In the genomic region with DNA sequence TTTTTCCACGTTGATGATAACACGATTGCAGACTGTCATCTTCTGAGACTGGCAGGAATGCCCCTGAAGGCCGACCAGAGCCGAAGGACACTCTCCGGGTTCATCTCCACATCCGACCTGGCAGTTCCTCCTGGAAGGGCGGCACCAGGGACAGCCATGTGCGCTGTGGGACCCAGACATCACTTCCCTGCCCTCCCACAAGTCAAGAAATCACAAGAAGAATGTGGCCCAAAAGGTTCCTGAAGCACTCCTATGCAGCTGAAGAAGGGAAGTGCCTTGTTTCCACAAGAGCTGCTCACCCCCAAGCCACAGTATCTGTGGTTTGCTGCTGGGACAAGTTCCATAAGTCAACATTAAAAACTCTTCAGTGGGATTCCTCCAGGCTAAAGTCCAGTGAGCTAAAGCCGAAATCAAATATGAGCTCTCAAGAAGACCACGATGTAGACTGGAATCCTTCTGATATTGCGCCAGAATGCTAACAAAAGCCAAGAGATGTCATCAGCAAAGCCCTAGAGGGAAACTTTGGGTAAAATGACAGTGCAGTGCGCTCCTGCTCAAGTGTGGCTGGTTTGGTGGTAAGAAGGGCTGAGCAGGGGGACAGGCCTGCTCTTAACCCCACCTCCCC, we compare ENCODE assay signal across 9 cellular contexts. TPM values are rescaled to one million over a fixed set of nuclear protein-coding genes. Genes with fewer than 3 reads are reported as not detected.
A peak's percentile ranks its signal among the peaks of the same experiment; 100 is the strongest.
DNase-seq lines count a peak whose midpoint lies in the region; ATAC-seq, FAIRE-seq and TF ChIP-seq lines count a peak whose summit lies in the region.
"Had no signal": no experiment of that assay in that cellular context is flagged by ENCODE, and none has a peak within 500 bp of the region (broad histone marks: within the 10 kb centered on the region; RNA-seq: fewer than 3 reads in every experiment).

No MANE protein-coding gene starts in this region.

- H3K27me3 ChIP-seq in IMR-90 (ENCODE audit: control insufficient read depth, insufficient read depth, low read length) (no peaks in the 10 kb centered on the region), GM12878 (replicated peaks in 1 of 2; ENCODE audit: control insufficient read depth in 2 of 2, insufficient read depth in 2 of 2, low read length in 1 of 2) (no peaks in the 10 kb centered on the region), lower lobe of right lung (ENCODE audit: low read depth) (no peaks in the 10 kb centered on the region), upper lobe of left lung (no peaks in the 10 kb centered on the region)

- dilution Hi-C loops in IMR-90 (cut with HindIII; ENCODE audit: low sequenced_read_pairs, unreplicated experiment), result no loop called here

- H3K9me1 ChIP-seq in IMR-90 (ENCODE audit: insufficient read depth, low read length), result peaks cover 38% of the 10 kb centered on the region

- peak overlapping the region; percentile 78 for H3K4me2 ChIP-seq in IMR-90 (ENCODE audit: low read depth, low read length)
- peak overlapping the region; percentile 15; the same call in 1 of the 2 replicates for H3K4me2 ChIP-seq in GM12878 (ENCODE audit: control insufficient read depth, insufficient read depth)

- TF ChIP-seq RAD21 in IMR-90 (IDR thresholded peaks at IDR 0.05; ENCODE audit: low read length), result no peak
- no peak for TF ChIP-seq RAD21 in GM12878 (IDR thresholded peaks at IDR 0.05; ENCODE audit: insufficient read depth, low read depth, low read length)

- RAD21 ChIA-PET in GM12878 (lab: Charles Lee; ENCODE audit: unreplicated experiment), result interaction anchor here (1.1 kb wide), 1 partner anchor 126 kb away, joined by 3 read pairs; no protein-coding TSS in a partner anchor

- CTCF ChIA-PET in IMR-90 (lab: Yijun Ruan, JAX), result no interaction called here
- CTCF ChIA-PET in GM12878 (lab: Yijun Ruan, JAX), result interaction anchor here (1.0 to 1.3 kb wide), 2 partner anchors 8 to 174 kb away, joined by 3 to 4 read pairs; no protein-coding TSS in a partner anchor

- H3K4me1 ChIP-seq in IMR-90 (ENCODE audit: control insufficient read depth, insufficient read depth, low read length), result peaks cover 40% of the 10 kb centered on the region
- H3K4me1 ChIP-seq in GM12878 (ENCODE audit: control insufficient read depth, insufficient read depth, low read length), result peaks cover 49% of the 10 kb centered on the region
- peaks cover 69% of the 10 kb centered on the region for H3K4me1 ChIP-seq in lower lobe of right lung
- H3K4me1 ChIP-seq in upper lobe of left lung, result peaks cover 67 to 75% (median 73%) of the 10 kb centered on the region in 4 donors

- ATAC-seq in IMR-90 (ENCODE audit: low read depth), result peak; percentile 3; the same call in 1 of the 2 replicates
- ATAC-seq in GM12878, result no peak
- peak; percentile 15 to 46 for ATAC-seq in lower lobe of right lung
- peak; percentile 37 to 57 for ATAC-seq in upper lobe of left lung (ENCODE audit: low FRiP score in 2 of 2)
- no peak for ATAC-seq in HG03280 (IDR thresholded peaks at IDR 0.05; ENCODE audit: unreplicated experiment)
- ATAC-seq in HG03571 (IDR thresholded peaks at IDR 0.05; ENCODE audit: unreplicated experiment), result no peak

- H2BK20ac ChIP-seq in IMR-90 (ENCODE audit: low read depth, low read length), result peak overlapping the region; percentile 79

- peak overlapping the region; percentile 73 for H4K5ac ChIP-seq in IMR-90 (ENCODE audit: low read depth, low read length)

- 50% methylated on average over 2 of the region's 12 CpGs; no CpG with 5 or more reads in 1 of the 2 experiments for WGBS in IMR-90 (ENCODE audit: extremely low coverage in 2 of 2, insufficient read length in 1 of 2), 2 experiments
- WGBS in GM12878 (ENCODE audit: insufficient coverage, insufficient replicate concordance, low lambda C conversion rate, missing lambda C conversion rate), result 88% methylated on average over 12 of the region's 12 CpGs
- WGBS in upper lobe of left lung, 2 donors, result 44 to 71% methylated on average over 9 to 12 of the region's 12 CpGs

- no peak for FAIRE-seq in GM12878 (lab: Jason Lieb, UNC)

- H2BK120ac ChIP-seq in IMR-90 (ENCODE audit: low read depth, low read length), result peak overlapping the region; percentile 82

- peak overlapping the region; percentile 98 for H2AK5ac ChIP-seq in IMR-90 (ENCODE audit: low read depth, low read length)

- peak overlapping the region; percentile 96 for H3K14ac ChIP-seq in IMR-90 (replicated peaks; ENCODE audit: low read depth, low read length)

- no TSS peak for BruUV-seq in IMR-90 (replicated peaks; lab: Mats Ljungman, UMichigan)
- BruUV-seq in GM12878 (replicated peaks; lab: Mats Ljungman, UMichigan), result no TSS peak

- H3K18ac ChIP-seq in IMR-90 (ENCODE audit: low read depth, low read length), result peak overlapping the region; percentile 83

- H3K56ac ChIP-seq in IMR-90 (ENCODE audit: extremely low read depth, insufficient read depth, low read length), result 0 out of 2 replicates have a peak overlapping the region, but pooled peaks have one; percentile 93

- H3K9me3 ChIP-seq in IMR-90 (ENCODE audit: control insufficient read depth, insufficient read depth, low read length) (no peaks in the 10 kb centered on the region), GM12878 (replicated peaks; ENCODE audit: control insufficient read depth, insufficient read depth, low read length) (peaks cover 5% of the 10 kb centered on the region), lower lobe of right lung (no peaks in the 10 kb centered on the region), upper lobe of left lung (no peaks in the 10 kb centered on the region)

- SMC1A ChIA-PET in GM12878 (lab: Charles Lee; ENCODE audit: uncharacterized antibody, unreplicated experiment), result interaction anchor here (0.9 to 1.8 kb wide), 4 partner anchors 9 to 126 kb away, joined by 3 to 6 read pairs (median 3); a partner anchor contains a TSS

- peak overlapping the region; percentile 29 to 92; a peak in 3 of 4 replicates for H4K8ac ChIP-seq in IMR-90 (ENCODE audit: low read depth in 2 of 2, low read length in 2 of 2)

- H4K20me1 ChIP-seq in IMR-90 (ENCODE audit: insufficient read depth, low read length) (peaks cover 35% of the 10 kb centered on the region), GM12878 (ENCODE audit: control insufficient read depth, insufficient read depth) (no peaks in the 10 kb centered on the region)

- H3K4ac ChIP-seq in IMR-90 (ENCODE audit: low read depth, low read length), result peak overlapping the region; percentile 96

- TF ChIP-seq CTCF in IMR-90 (conservative IDR thresholded peaks at IDR 0.05; ENCODE audit: low read depth, low read length) (no peak), GM12878 (IDR thresholded peaks at IDR 0.05 in 2 of 3, conservative IDR thresholded peaks at IDR 0.05 in 1 of 3; ENCODE audit: control insufficient read depth in 2 of 3, extremely low read depth in 1 of 3, insufficient read depth in 1 of 3, low read depth in 3 of 3, low read length in 3 of 3) (no peak), lower lobe of right lung (IDR thresholded peaks at IDR 0.05) (no peak), upper lobe of left lung (IDR thresholded peaks at IDR 0.05) (no peak)

- peak overlapping the region; percentile 95 for H2BK5ac ChIP-seq in IMR-90 (ENCODE audit: low read depth, low read length, poor library complexity, severe bottlenecking)

- H3K79me1 ChIP-seq in IMR-90 (ENCODE audit: low read depth in 1 of 2, low read length in 2 of 2), result peaks cover 13 to 76% of the 10 kb centered on the region in 2 experiments

- POLR2A ChIA-PET in IMR-90 (lab: Charles Lee; ENCODE audit: unreplicated experiment) (interaction anchor here (0.6 kb wide), 2 partner anchors 72 to 170 kb away, joined by 3 read pairs; no protein-coding TSS in a partner anchor), GM12878 (lab: Charles Lee) (interaction anchor here (0.5 to 2.0 kb wide), 2 partner anchors 10 to 104 kb away, joined by 3 to 4 read pairs; no protein-coding TSS in a partner anchor)

- DNase-seq in IMR-90 (peak; percentile 60), GM12878 (ENCODE audit: low read depth, low spot score) (no peak), lower lobe of right lung (no peak), upper lobe of left lung (no peak), hypothalamus (lab: John Stamatoyannopoulos, UW) (no peak)
- DNase-seq: occipital lobe; stimulated activated CD8-positive, alpha-beta memory T cell treated with anti-CD3 and anti-CD28 coated beads, Interleukin-4, amount 100 ng/mL, for 48 hours had no signal

- TF ChIP-seq EP300 in GM12878 (IDR thresholded peaks at IDR 0.05; ENCODE audit: borderline replicate concordance in 1 of 2, control insufficient read depth in 1 of 2, low read depth in 2 of 2, low read length in 2 of 2) (no peak), upper lobe of left lung (IDR thresholded peaks at IDR 0.05) (no peak)

- peak overlapping the region; percentile 97 for H3K23ac ChIP-seq in IMR-90 (ENCODE audit: low read depth, low read length)

- peak overlapping the region; percentile 4 for H2AFZ ChIP-seq in IMR-90 (replicated peaks; ENCODE audit: low read length, poor library complexity)
- no peak overlapping the region for H2AFZ ChIP-seq in GM12878 (ENCODE audit: control insufficient read depth, low read depth, low read length)

- intact Hi-C loops in IMR-90 (cut with micrococcal nuclease), result loop anchor here (2.0 kb wide), 1 partner anchor 21 kb away; a partner anchor contains a TSS
- intact Hi-C loops in GM12878 (cut with micrococcal nuclease; ENCODE audit: unreplicated experiment), result no loop called here
- intact Hi-C loops in lower lobe of right lung (cut with DNase I), result no loop called here

- no peak for TF ChIP-seq POLR2A in IMR-90 (IDR thresholded peaks at IDR 0.05; ENCODE audit: low read depth, low read length)
- no peak for TF ChIP-seq POLR2A in GM12878 (IDR thresholded peaks at IDR 0.05; ENCODE audit: low read depth, low read length)
- no peak for TF ChIP-seq POLR2A in upper lobe of left lung (IDR thresholded peaks at IDR 0.05)

- H3K27ac ChIP-seq in IMR-90 (ENCODE audit: insufficient read depth, low read length) (peak overlapping the region; percentile 98), GM12878 (ENCODE audit: control insufficient read depth, insufficient read depth) (0 out of 2 replicates have a peak overlapping the region, but pooled peaks have one; percentile 29), lower lobe of right lung (peak overlapping the region; percentile 87), upper lobe of left lung (peak overlapping the region; percentile 87 to 93 (median 90))

- peak overlapping the region; percentile 57; the same call in 2 of the 3 replicates for H2BK15ac ChIP-seq in IMR-90 (ENCODE audit: low read depth, low read length)

- peak overlapping the region; percentile 89 for H4K91ac ChIP-seq in IMR-90 (ENCODE audit: insufficient read depth, low read depth, low read length)

- H3K36me3 ChIP-seq in IMR-90 (ENCODE audit: control insufficient read depth, insufficient read depth, low read length), result no peaks in the 10 kb centered on the region
- H3K36me3 ChIP-seq in GM12878 (ENCODE audit: control insufficient read depth in 2 of 2, insufficient read depth in 2 of 2, low read length in 1 of 2), result peaks cover 2 to 9% of the 10 kb centered on the region in 2 experiments; a peak in 3 of 4 replicates
- H3K36me3 ChIP-seq in lower lobe of right lung, result no peaks in the 10 kb centered on the region
- H3K36me3 ChIP-seq in upper lobe of left lung, result no peaks in the 10 kb centered on the region

- peaks cover 84% of the 10 kb centered on the region for H3K79me2 ChIP-seq in GM12878 (ENCODE audit: control insufficient read depth, insufficient read depth, low read length)

- H3K9ac ChIP-seq in IMR-90 (ENCODE audit: low read depth, low read length) (peak overlapping the region; percentile 90; the same call in 1 of the 2 replicates), GM12878 (ENCODE audit: control insufficient read depth, insufficient read depth, low read length) (no peak overlapping the region)

- in situ Hi-C loops in IMR-90 (cut with MboI; ENCODE audit: low sequenced_read_pairs), result no loop called here
- in situ Hi-C loops in GM12878 (cut with MboI), result no loop called here

- peak overlapping the region; percentile 74 for H2AK9ac ChIP-seq in IMR-90 (replicated peaks; ENCODE audit: low read depth, low read length, poor library complexity)

- H3K4me3 ChIP-seq in IMR-90 (ENCODE audit: insufficient read depth, low read depth, low read length) (no peak overlapping the region), GM12878 (no peak overlapping the region), lower lobe of right lung (peak overlapping the region; percentile 34), upper lobe of left lung (peak overlapping the region in 1 of 4 donors; percentile 32)

RNA-seq across cellular contexts. Expression of a gene that starts 21.2 kb away (rescaled TPM):
- 98.0 and 118 TPM in 2 replicates for total RNA-seq in IMR-90 (2012; rRNA removed)
- polyA plus RNA-seq in IMR-90 (2012; rRNA removed), result 85.0 and 92.2 TPM in 2 replicates
- 72.9 and 85.4 TPM in 2 replicates for polyA plus RNA-seq in IMR-90 (2012; cell fraction: cytosol; rRNA removed)
- polyA plus RNA-seq in IMR-90 (2012; cell fraction: nucleus; rRNA removed; ENCODE audit: low replicate concordance), result 56.7 and 72.6 TPM in 2 replicates
- total RNA-seq in GM12878 (2013; cell fraction: nucleolus; rRNA removed), result 83.4 and 87.9 TPM in 2 replicates
- total RNA-seq in GM12878 (2014; rRNA removed), result 26.4 and 27.5 TPM in 2 replicates
- total RNA-seq in GM12878 (2014; rRNA removed; fragmentation: Illumina TruSeq; extraction: Trizol), result 42.1 and 45.9 TPM in 2 replicates
- 78.7 and 80.6 TPM in 2 replicates for total RNA-seq in GM12878 (2021)
- polyA plus RNA-seq in GM12878 (2011; ENCODE audit: low read depth), result 24.4 TPM
- polyA plus RNA-seq in GM12878 (2011; rRNA removed), result 57.4 and 67.7 TPM in 2 replicates
- polyA plus RNA-seq in GM12878 (2011; cell fraction: cytosol; rRNA removed), result 66.7 and 69.8 TPM in 2 replicates
- polyA plus RNA-seq in GM12878 (2011; cell fraction: nucleus; rRNA removed), result 83.2 and 88.8 TPM in 2 replicates
- 38.7 and 45.2 TPM in 2 replicates for polyA plus RNA-seq in GM12878 (2012)
- 36.0 and 47.4 TPM in 2 replicates for polyA plus RNA-seq in GM12878 (2014; fragmentation: Illumina TruSeq; extraction: Trizol)
- polyA plus RNA-seq in GM12878 (2014; fragmentation: Nextera tagmentation; extraction: Ambion mirVana), result 1 to 10 TPM in 1 of 2 experiments, under 1 TPM in 1; 0.93 to 1.6 TPM
- 53.9 and 60.0 TPM in 2 replicates for polyA plus RNA-seq in GM12878 (2014; rRNA removed)
- polyA plus RNA-seq in GM12878 (2016; fragmentation: Nextera tagmentation; extraction: Ambion mirVana), result 10 to 100 TPM; 46.3 to 49.5 TPM
- 36.6 and 45.8 TPM in 2 replicates for polyA minus RNA-seq in GM12878 (2011; rRNA and poly(A)+ RNA removed)
- polyA minus RNA-seq in GM12878 (2011; cell fraction: cytosol; rRNA and poly(A)+ RNA removed), result 13.4 and 13.5 TPM in 2 replicates
- polyA minus RNA-seq in GM12878 (2011; cell fraction: nucleus; rRNA and poly(A)+ RNA removed), result 12.2 and 18.0 TPM in 2 replicates
- total RNA-seq in lower lobe of right lung, result 104 TPM
- total RNA-seq in upper lobe of left lung, result 100 to 1,000 TPM; 120 to 186 (median 151) TPM

Comparison
In these comparisons a context has a peak if more than half of its experiments do, and no peak if none do; other contexts are left out.
1. ATAC-seq: peak in IMR-90 (single experiment), lower lobe of right lung (2 of 2) and upper lobe of left lung (2 of 2); none in GM12878 (single experiment), HG03280 (single experiment) and HG03571 (single experiment).
2. H3K27ac ChIP-seq: peak in every context shown above with its lines; median percentile 98 in IMR-90; 90 in upper lobe of left lung; 87 in lower lobe of right lung; 29 in GM12878.